Comparison of ENCODE assay signal across 8 cellular contexts in the genomic region with DNA sequence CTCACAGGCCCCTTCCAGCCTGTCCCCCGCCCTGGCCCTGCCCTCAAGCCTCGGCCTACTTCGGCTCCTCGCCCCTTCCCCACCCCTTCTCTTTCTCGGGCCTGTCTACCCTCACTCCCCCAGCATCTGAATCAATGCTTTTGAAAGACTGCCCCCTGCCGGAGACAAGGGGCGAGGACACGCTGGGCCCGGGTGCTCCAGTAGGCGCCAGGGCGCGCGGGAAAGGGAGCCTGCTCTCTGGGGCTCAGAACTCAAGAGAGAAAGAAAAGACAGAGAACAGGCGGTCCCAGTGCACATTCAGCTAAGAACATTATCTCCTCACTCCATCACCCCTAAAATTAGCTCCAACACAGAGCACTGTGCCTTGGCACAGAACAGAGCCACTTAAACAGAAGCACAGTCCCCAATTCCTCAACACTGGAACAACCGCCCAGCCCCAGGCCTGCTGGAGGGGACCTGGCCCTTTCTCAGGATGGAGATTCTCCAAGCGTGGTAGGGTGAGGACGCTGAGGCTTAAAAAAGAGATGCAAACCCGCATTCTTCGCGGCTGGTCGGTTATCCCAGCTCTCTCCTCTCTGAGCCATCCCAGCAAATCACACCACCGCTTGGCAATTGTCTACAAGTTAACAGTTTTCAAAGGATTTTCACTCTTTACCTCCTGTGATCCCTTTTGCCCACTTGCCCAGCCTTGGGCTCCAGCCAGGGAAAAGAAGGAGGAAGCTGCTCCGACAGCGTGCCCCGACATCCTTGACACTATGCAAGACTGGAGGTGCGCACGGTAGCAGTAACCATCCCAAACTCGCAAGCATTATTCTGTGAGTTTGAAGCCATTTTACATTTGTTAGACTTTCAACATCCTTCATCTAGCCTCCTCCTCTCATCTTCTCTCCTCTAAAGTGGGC. TPM values are rescaled to one million over a fixed set of nuclear protein-coding genes. Genes with fewer than 3 reads are reported as not detected.
A peak's percentile ranks its signal among the peaks of the same experiment; 100 is the strongest.
DNase-seq lines count a peak whose midpoint lies in the region; ATAC-seq and TF ChIP-seq lines count a peak whose summit lies in the region.

No MANE protein-coding gene starts in this region.

- H3K9me3 ChIP-seq in suprapubic skin = no peaks in the 10 kb centered on the region

- no peak for TF ChIP-seq EP300 in suprapubic skin (IDR thresholded peaks at IDR 0.05)

- peak; percentile 82 for DNase-seq in GM12865 (ENCODE audit: low read depth)
- DNase-seq in SK-N-DZ (ENCODE audit: low spot score) = peak; percentile 83
- peak; percentile 84 for DNase-seq in activated naive CD4-positive, alpha-beta T cell treated with Interleukin-2 at 50 U/mL for 16 hours
- peak; percentile 85 for DNase-seq in germinal center (ENCODE audit: low spot score)
- DNase-seq in nucleus accumbens (lab: John Stamatoyannopoulos, UW) = peak in 51 of 56 donors; percentile 15 to 88 (median 64)
- DNase-seq in suprapubic skin (ENCODE audit: low spot score in 2 of 2) = peak in 1 of 2 donors; percentile 85

- no peak overlapping the region for H3K27ac ChIP-seq in KMS-11
- H3K27ac ChIP-seq in suprapubic skin = no peak overlapping the region

- H2AFZ ChIP-seq in KMS-11 (ENCODE audit: low read depth) = no peak overlapping the region

- peak; percentile 85 for TF ChIP-seq CTCF in GM12865 (IDR thresholded peaks at IDR 0.05; ENCODE audit: insufficient read depth, low read depth, low read length, missing control alignments)
- peak; percentile 49; the same call in 1 of the 2 replicates for TF ChIP-seq CTCF in KMS-11 (conservative IDR thresholded peaks at IDR 0.05; ENCODE audit: low read depth, low read length)
- peak; percentile 74 to 96 for TF ChIP-seq CTCF in suprapubic skin (IDR thresholded peaks at IDR 0.05)

- H4K20me1 ChIP-seq in KMS-11 (ENCODE audit: insufficient read depth) = no peaks in the 10 kb centered on the region

- H3K79me2 ChIP-seq in KMS-11 (ENCODE audit: insufficient read depth, low read depth) = peaks cover 50% of the 10 kb centered on the region

- no peak for TF ChIP-seq POLR2A in suprapubic skin (IDR thresholded peaks at IDR 0.05)

- no peak overlapping the region; the same call in 1 of the 2 replicates for H3K9ac ChIP-seq in KMS-11

- H3K4me1 ChIP-seq in KMS-11 (ENCODE audit: low read depth, poor library complexity, severe bottlenecking) = peaks cover 30% of the 10 kb centered on the region
- H3K4me1 ChIP-seq in suprapubic skin = peaks cover 46% of the 10 kb centered on the region

- H3K27me3 ChIP-seq in KMS-11 (ENCODE audit: insufficient read depth, low read depth) = peaks cover 22% of the 10 kb centered on the region
- no peaks in the 10 kb centered on the region for H3K27me3 ChIP-seq in suprapubic skin

- H3K36me3 ChIP-seq in KMS-11 (ENCODE audit: insufficient read depth) (no peaks in the 10 kb centered on the region; the same call in 1 of the 2 replicates), suprapubic skin (peaks cover 23% of the 10 kb centered on the region)

- 20% methylated on average over 28 of the region's 28 CpGs for WGBS in suprapubic skin

- no peak for ATAC-seq in GM21528 (IDR thresholded peaks at IDR 0.05; ENCODE audit: low FRiP score, unreplicated experiment)

- H3K4me3 ChIP-seq in GM12865 (ENCODE audit: low read depth, low read length) (peak overlapping the region; percentile 90), KMS-11 (IDR thresholded peaks at IDR 0.05; ENCODE audit: insufficient read depth, low read depth, low read length) (no peak overlapping the region), suprapubic skin (peak overlapping the region; percentile 96)

- peak overlapping the region; percentile 75 for H3K4me2 ChIP-seq in KMS-11

RNA-seq across cellular contexts. Expression of a gene that starts 2.1 kb away (rescaled TPM):
- 22.0 and 25.3 TPM in 2 replicates for polyA plus RNA-seq in SK-N-DZ (2014; cell fraction: cytosol; rRNA removed)
- 260 and 472 TPM in 2 replicates for polyA plus RNA-seq in SK-N-DZ (2014; cell fraction: nucleus; rRNA removed)
- 10 to 100 TPM; 29.0 to 91.6 (median 40.7) TPM for total RNA-seq in suprapubic skin

RNA-seq across cellular contexts. Expression of a gene that starts 14.0 kb away (rescaled TPM):
- 102 and 135 TPM in 2 replicates for polyA plus RNA-seq in SK-N-DZ (2014; cell fraction: cytosol; rRNA removed)
- 62.5 and 75.4 TPM in 2 replicates for polyA plus RNA-seq in SK-N-DZ (2014; cell fraction: nucleus; rRNA removed)
- 10 to 100 TPM; 39.4 to 55.8 (median 47.6) TPM for total RNA-seq in suprapubic skin

RNA-seq across cellular contexts. Expression of a gene that starts 18.4 kb away (rescaled TPM):
- 177 and 226 TPM in 2 replicates for polyA plus RNA-seq in SK-N-DZ (2014; cell fraction: cytosol; rRNA removed)
- polyA plus RNA-seq in SK-N-DZ (2014; cell fraction: nucleus; rRNA removed) = 143 and 155 TPM in 2 replicates
- 100 to 1,000 TPM; 228 to 311 (median 300) TPM for total RNA-seq in suprapubic skin

RNA-seq across cellular contexts. Expression of a gene that starts 28.3 kb away (rescaled TPM):
- 0.84 TPM in 1 of 2 replicates, not detected in the other for polyA plus RNA-seq in SK-N-DZ (2014; cell fraction: cytosol; rRNA removed)
- polyA plus RNA-seq in SK-N-DZ (2014; cell fraction: nucleus; rRNA removed) = 0.17 and 1.7 TPM in 2 replicates
- total RNA-seq in suprapubic skin = under 1 TPM in 1 of 4 donors, not detected in 3; 0.97 TPM

RNA-seq across cellular contexts. Expression of a gene that starts 35.7 kb away (rescaled TPM):
- polyA plus RNA-seq in SK-N-DZ (2014; cell fraction: cytosol; rRNA removed) = 90.5 and 90.6 TPM in 2 replicates
- polyA plus RNA-seq in SK-N-DZ (2014; cell fraction: nucleus; rRNA removed) = 60.4 and 76.0 TPM in 2 replicates
- total RNA-seq in suprapubic skin = not detected
